Comparison of ENCODE assay signal across 7 cellular contexts in genomic region chr2:94577160-94577559, GRCh38.
DNase-seq lines count a peak whose midpoint lies in the region; FAIRE-seq and TF ChIP-seq lines count a peak whose summit lies in the region.
"Not testable (repeated sequence)": the region's sequence is repeated elsewhere in the genome, so short reads cannot be mapped to it uniquely, and the experiment has no call there.

No MANE protein-coding gene starts in this region.

- H3K4me3 ChIP-seq in astrocyte of the cerebellum (ENCODE audit: low read depth, low read length); neuronal stem cell (ENCODE audit: low read length in 2 of 2): not testable (repeated sequence)

- H3K4me3 Mint-ChIP-seq in Calu3 (ENCODE audit: low read depth, unreplicated experiment) (peak overlapping the region; percentile 23), HFFc6 (peak overlapping the region; percentile 57; the same call in 1 of the 2 replicates)

- H2AFZ ChIP-seq in neuronal stem cell (ENCODE audit: low read length): peak overlapping the region; percentile 49

- H3K23ac ChIP-seq in neuronal stem cell (ENCODE audit: low read depth, low read length, poor library complexity): not testable (repeated sequence)

- not testable (repeated sequence) for H3K14ac ChIP-seq in neuronal stem cell (ENCODE audit: low read length)

- H4K91ac ChIP-seq in neuronal stem cell (ENCODE audit: low read depth, low read length, poor library complexity): not testable (repeated sequence)

- H2BK15ac ChIP-seq in neuronal stem cell (ENCODE audit: low read length): not testable (repeated sequence)

- not testable (repeated sequence) for H2BK5ac ChIP-seq in neuronal stem cell (ENCODE audit: low read length)

- peak; percentile 43 for DNase-seq in Calu3
- DNase-seq in HFFc6: peak; percentile 3
- peak; percentile 31 for DNase-seq in NCI-H2196 (lab: John Stamatoyannopoulos, UW; ENCODE audit: unreplicated experiment)
- DNase-seq in RCC 7860 (ENCODE audit: low spot score): peak; percentile 84
- peak; percentile 72 for DNase-seq in astrocyte of the cerebellum (ENCODE audit: low read depth)
- peak; percentile 44 for DNase-seq in epithelial cell of prostate (ENCODE audit: low read depth, low spot score)
- DNase-seq in neuronal stem cell (ENCODE audit: low spot score): not testable (repeated sequence)

- H2BK120ac ChIP-seq in neuronal stem cell (ENCODE audit: low read depth, low read length): not testable (repeated sequence)

- H2BK12ac ChIP-seq in neuronal stem cell (ENCODE audit: low read length): not testable (repeated sequence)

- H3K27ac Mint-ChIP-seq in Calu3 (ENCODE audit: unreplicated experiment) (peak overlapping the region; percentile 87), HFFc6 (peak overlapping the region; percentile 68; the same call in 1 of the 2 replicates)

- H3K4me1 ChIP-seq in neuronal stem cell (ENCODE audit: control insufficient read depth in 2 of 2, insufficient read depth in 1 of 2, low read depth in 1 of 2, low read length in 2 of 2): not testable (repeated sequence)

- H4K8ac ChIP-seq in neuronal stem cell (ENCODE audit: low read depth, low read length): not testable (repeated sequence)

- CTCF ChIA-PET in Calu3 (lab: Charles Lee): not testable (repeated sequence)

- not testable (repeated sequence) for H3K9ac ChIP-seq in neuronal stem cell (ENCODE audit: low read depth, low read length, poor library complexity)

- not testable (repeated sequence) for H3K27me3 Mint-ChIP-seq in Calu3 (ENCODE audit: unreplicated experiment)
- peaks cover 10% of the 10 kb centered on the region for H3K27me3 Mint-ChIP-seq in HFFc6 (ENCODE audit: insufficient read depth)

- no CpG with 5 or more reads among the region's 10 CpGs for WGBS in neuronal stem cell (ENCODE audit: extremely low coverage in 2 of 2, insufficient read length in 2 of 2, insufficient replicate concordance in 1 of 2), 2 donors

- not testable (repeated sequence) for TF ChIP-seq CTCF in Calu3 (IDR thresholded peaks at IDR 0.05; ENCODE audit: unreplicated experiment); HFFc6 (IDR thresholded peaks at IDR 0.05); astrocyte of the cerebellum (IDR thresholded peaks at IDR 0.05; ENCODE audit: low read depth, low read length, missing control alignments)

- not testable (repeated sequence) for H3K27me3 ChIP-seq in neuronal stem cell (ENCODE audit: control insufficient read depth in 3 of 3, insufficient read depth in 3 of 3, low read depth in 1 of 3, low read length in 3 of 3)

- peak overlapping the region; percentile 27 for H3K27ac ChIP-seq in epithelial cell of prostate
- not testable (repeated sequence) for H3K27ac ChIP-seq in neuronal stem cell (replicated peaks; ENCODE audit: low read length)

- intact Hi-C loops in Calu3 (cut with micrococcal nuclease; ENCODE audit: unreplicated experiment): not testable (repeated sequence)

- H3K4ac ChIP-seq in neuronal stem cell (ENCODE audit: low read length): not testable (repeated sequence)

- not testable (repeated sequence) for FAIRE-seq in RCC 7860 (lab: Jason Lieb, UNC)

- not testable (repeated sequence) for H3K36me3 Mint-ChIP-seq in Calu3 (ENCODE audit: insufficient read depth, unreplicated experiment); HFFc6 (ENCODE audit: low read depth)

- in situ Hi-C loops in astrocyte of the cerebellum (cut with HindIII; ENCODE audit: low sequenced_read_pairs): not testable (repeated sequence)

- H3K9me3 Mint-ChIP-seq in Calu3 (ENCODE audit: low read depth, unreplicated experiment); HFFc6: not testable (repeated sequence)

- H3K9me3 ChIP-seq in neuronal stem cell (replicated peaks in 1 of 2; ENCODE audit: control insufficient read depth in 2 of 2, insufficient read depth in 1 of 2, low read depth in 1 of 2, low read length in 2 of 2): not testable (repeated sequence)

- not testable (repeated sequence) for H2AK5ac ChIP-seq in neuronal stem cell (ENCODE audit: low read depth, low read length)

- BruUV-seq in Calu3 (replicated peaks; lab: Mats Ljungman, UMichigan): not testable (repeated sequence)

- H3K18ac ChIP-seq in neuronal stem cell (ENCODE audit: low read length): not testable (repeated sequence)

- not testable (repeated sequence) for H3K79me1 ChIP-seq in neuronal stem cell (ENCODE audit: low read depth, low read length)

- not testable (repeated sequence) for H3K36me3 ChIP-seq in neuronal stem cell (replicated peaks in 1 of 2; ENCODE audit: control insufficient read depth in 2 of 2, insufficient read depth in 2 of 2, low read length in 2 of 2)

- peaks cover 14% of the 10 kb centered on the region for H3K4me1 Mint-ChIP-seq in Calu3 (ENCODE audit: low read depth, unreplicated experiment)
- peaks cover 21% of the 10 kb centered on the region for H3K4me1 Mint-ChIP-seq in HFFc6 (ENCODE audit: low read depth)

- H3K4me2 ChIP-seq in neuronal stem cell (ENCODE audit: insufficient read depth, low read length, poor library complexity, severe bottlenecking): not testable (repeated sequence)
